Comparison of ENCODE assay signal across 1 cellular context in genomic region chr11:118102721-118103261, GRCh38.
TF ChIP-seq lines count a peak whose summit lies in the region.

No MANE protein-coding gene starts in this region.

TF ChIP-seq in K562, 482 proteins besides CTCF, POLR2A, EP300 and RAD21 (continues in another document):
- TF ChIP-seq GTF3C2 (IDR thresholded peaks at IDR 0.05; ENCODE audit: borderline replicate concordance, extremely low read depth, insufficient read length) (no peak), TFAP4 (CRISPR knock-in tag; IDR thresholded peaks at IDR 0.05; ENCODE audit: borderline replicate concordance) (peak; percentile 69; the same call in 1 of the 2 replicates), NFXL1 (CRISPR knock-in tag; IDR thresholded peaks at IDR 0.05) (no peak), CBX3 (IDR thresholded peaks at IDR 0.05; ENCODE audit: borderline replicate concordance in 1 of 2, low read length in 2 of 2) (no peak), ZNF143 (CRISPR knock-in tag; IDR thresholded peaks at IDR 0.05) (no peak), SNIP1 (IDR thresholded peaks at IDR 0.05; ENCODE audit: low read depth) (no peak), BRF2 (IDR thresholded peaks at IDR 0.05; ENCODE audit: borderline replicate concordance, insufficient read depth, insufficient read length) (no peak), PBX2 (CRISPR knock-in tag; IDR thresholded peaks at IDR 0.05; ENCODE audit: low read depth) (no peak), PBX2 (tag; conservative IDR thresholded peaks at IDR 0.05; ENCODE audit: low read depth) (no peak), JUND (IDR thresholded peaks at IDR 0.05; ENCODE audit: borderline replicate concordance, low read depth, low read length) (peak; percentile 41), JUND (tag; IDR thresholded peaks at IDR 0.05; ENCODE audit: borderline replicate concordance, low read depth, low read length) (no peak; the same call in 2 of the 3 replicates), SUPT5H (IDR thresholded peaks at IDR 0.05) (peak; percentile 51; the same call in 1 of the 2 replicates), SREBF2 (CRISPR knock-in tag; IDR thresholded peaks at IDR 0.05) (no peak), PHF20 (IDR thresholded peaks at IDR 0.05; ENCODE audit: partially characterized antibody) (peak; percentile 26), MAFG (tag; conservative IDR thresholded peaks at IDR 0.05) (no peak), CBFB (CRISPR knock-in tag; IDR thresholded peaks at IDR 0.05) (no peak), RBM34 (IDR thresholded peaks at IDR 0.05; ENCODE audit: borderline replicate concordance, insufficient read depth, low read length) (no peak), HEY1 (CRISPR knock-in tag; IDR thresholded peaks at IDR 0.05; ENCODE audit: borderline replicate concordance) (no peak), FOXA1 (IDR thresholded peaks at IDR 0.05; ENCODE audit: borderline replicate concordance) (no peak), ZNF3 (CRISPR knock-in tag; IDR thresholded peaks at IDR 0.05) (no peak), LEF1 (IDR thresholded peaks at IDR 0.05) (peak; percentile 91), ZNF212 (CRISPR knock-in tag; IDR thresholded peaks at IDR 0.05) (no peak), DACH1 (IDR thresholded peaks at IDR 0.05; ENCODE audit: partially characterized antibody) (no peak), SMARCE1 (IDR thresholded peaks at IDR 0.05) (peak; percentile 61; the same call in 1 of the 2 replicates), ZNF444 (CRISPR knock-in tag; IDR thresholded peaks at IDR 0.05) (no peak), SAFB (IDR thresholded peaks at IDR 0.05; ENCODE audit: borderline replicate concordance, low read depth, low read length) (no peak), ZNF124 (CRISPR knock-in tag; IDR thresholded peaks at IDR 0.05) (no peak), UBTF (IDR thresholded peaks at IDR 0.05; ENCODE audit: borderline replicate concordance in 1 of 2, low read depth in 2 of 2, low read length in 2 of 2) (no peak), GABPB2 (CRISPR knock-in tag; conservative IDR thresholded peaks at IDR 0.05) (no peak), CBFA2T2 (conservative IDR thresholded peaks at IDR 0.05) (peak; percentile 78), PHB (CRISPR knock-in tag; IDR thresholded peaks at IDR 0.05) (no peak), SRSF9 (IDR thresholded peaks at IDR 0.05; ENCODE audit: borderline replicate concordance, low read depth, low read length) (no peak), ZNF449 (CRISPR knock-in tag; IDR thresholded peaks at IDR 0.05) (no peak), ZNF347 (CRISPR knock-in tag; IDR thresholded peaks at IDR 0.05; ENCODE audit: low read depth) (no peak), PCBP2 (IDR thresholded peaks at IDR 0.05; ENCODE audit: low read depth, low read length, poor library complexity, severe bottlenecking) (no peak), SMARCB1 (IDR thresholded peaks at IDR 0.05; ENCODE audit: insufficient read length, low read depth) (no peak), TARDBP (IDR thresholded peaks at IDR 0.05) (no peak), FIP1L1 (IDR thresholded peaks at IDR 0.05; ENCODE audit: low read depth, low read length, poor library complexity, severe bottlenecking) (no peak), MAFK (IDR thresholded peaks at IDR 0.05; ENCODE audit: low read length) (peak; percentile 15; the same call in 1 of the 2 replicates), ARID3A (IDR thresholded peaks at IDR 0.05; ENCODE audit: borderline replicate concordance, low read depth, low read length) (no peak), SETDB1 (IDR thresholded peaks at IDR 0.05; ENCODE audit: low read length) (no peak), ZNF318 (IDR thresholded peaks at IDR 0.05; ENCODE audit: borderline replicate concordance in 1 of 2, low read depth in 1 of 2) (no peak)
